ENCODE assay signal across 1 cellular context in genomic region chr1:214337536-214337935, GRCh38.
TF ChIP-seq lines count a peak whose summit lies in the region.

No MANE protein-coding gene starts in this region.

TF ChIP-seq in endothelial cell of umbilical vein, 7 proteins besides CTCF, POLR2A, EP300 and RAD21 (continued from another document):
- TF ChIP-seq POLR2AphosphoS5 (IDR thresholded peaks at IDR 0.05; ENCODE audit: insufficient read depth, low read depth, low read length) (no peak), FOS (IDR thresholded peaks at IDR 0.05; ENCODE audit: borderline replicate concordance, insufficient read depth, low read length) (no peak), EZH2 (IDR thresholded peaks at IDR 0.05; ENCODE audit: borderline replicate concordance, low read depth, low read length, severe bottlenecking) (no peak)
- TF ChIP-seq, protein P1, sequence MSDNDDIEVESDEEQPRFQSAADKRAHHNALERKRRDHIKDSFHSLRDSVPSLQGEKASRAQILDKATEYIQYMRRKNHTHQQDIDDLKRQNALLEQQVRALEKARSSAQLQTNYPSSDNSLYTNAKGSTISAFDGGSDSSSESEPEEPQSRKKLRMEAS (IDR thresholded peaks at IDR 0.05; ENCODE audit: insufficient read depth, insufficient read length) = no peak
